In genomic region chr17:15926039-15926740, GRCh38 we compare ENCODE assay signal across 36 cellular contexts. TPM values are rescaled to one million over a fixed set of nuclear protein-coding genes. Genes with fewer than 3 reads are reported as not detected.
DNase-seq lines count a peak whose midpoint lies in the region; ATAC-seq and TF ChIP-seq lines count a peak whose summit lies in the region.
"Had no signal": no experiment of that assay in that cellular context is flagged by ENCODE, and none has a peak within 500 bp of the region (broad histone marks: within the 10 kb centered on the region; RNA-seq: fewer than 3 reads in every experiment).

No MANE protein-coding gene starts in this region.

- H3K4me3 ChIP-seq in HEK293 (ENCODE audit: low read depth, low read length), result no peak overlapping the region
- H3K4me3 ChIP-seq: adrenal gland, body of pancreas, dorsolateral prefrontal cortex, MG63, SK-N-MC, smooth muscle cell, thoracic aorta, vagina had no signal

- no peak for TF ChIP-seq CTCF in HEK293 (tag by site-specific recombination; IDR thresholded peaks at IDR 0.05)

- no peaks in the 10 kb centered on the region for H3K9me3 ChIP-seq in HEK293 (ENCODE audit: control insufficient read depth, insufficient read depth, low read depth, low read length)
- H3K9me3 ChIP-seq: adrenal gland, body of pancreas, MG63, thoracic aorta, vagina had no signal

- no peaks in the 10 kb centered on the region for H3K4me1 Mint-ChIP-seq in activated T-cell treated with anti-CD3 and anti-CD28 coated beads, Interleukin-2, amount 50 U/mL, for 72 hours (ENCODE audit: low read depth)
- H3K4me1 Mint-ChIP-seq: CD8-positive, alpha-beta memory T cell had no signal

- H3K36me3 Mint-ChIP-seq in activated T-cell treated with anti-CD3 and anti-CD28 coated beads, Interleukin-2, amount 50 U/mL, for 72 hours (ENCODE audit: insufficient read depth in 2 of 2), result no peaks in the 10 kb centered on the region
- H3K36me3 Mint-ChIP-seq: activated naive CD4-positive, alpha-beta T cell treated with anti-CD3 and anti-CD28 coated beads, Interleukin-2, amount 10 ng/mL, durations not matched to agents 7 days and 5 days had no signal

- H3K9me3 Mint-ChIP-seq in activated T-cell treated with anti-CD3 and anti-CD28 coated beads, Interleukin-2, amount 50 U/mL, for 72 hours, result no peaks in the 10 kb centered on the region
- H3K9me3 Mint-ChIP-seq: activated naive CD4-positive, alpha-beta T cell treated with anti-CD3 and anti-CD28 coated beads, Interleukin-2, amount 10 ng/mL, durations not matched to agents 7 days and 5 days had no signal

- CTCF ChIA-PET in HEK293 (lab: Yijun Ruan, JAX), result interaction anchor here (0.6 kb wide), 1 partner anchor 23 kb away, joined by 3 read pairs; no protein-coding TSS in a partner anchor

- no peak overlapping the region for H3K27ac Mint-ChIP-seq in activated T-cell treated with anti-CD3 and anti-CD28 coated beads, Interleukin-2, amount 50 U/mL, for 72 hours
- H3K27ac Mint-ChIP-seq: activated naive CD4-positive, alpha-beta T cell treated with anti-CD3 and anti-CD28 coated beads, Interleukin-2, amount 10 ng/mL, durations not matched to agents 7 days and 5 days; activated T-helper 1 cell treated with anti-CD3 and anti-CD28 coated beads, Interleukin-12 subunit alpha, Interleukin-12 subunit beta, Interleukin-2, Interleukin-4 antibody, amounts not matched to agents 30 ng/mL and 10 ng/mL and 1 ng/mL, durations not matched to agents 14 hours and 24 hours and 36 hours; B cell; naive thymus-derived CD8-positive, alpha-beta T cell; T-helper 17 cell had no signal

- no peak overlapping the region for H3K27ac ChIP-seq in HEK293 (ENCODE audit: extremely low read depth, low read depth, low read length)
- H3K27ac ChIP-seq: adrenal gland, body of pancreas, dorsolateral prefrontal cortex, HL-60, KMS-11, SK-N-MC, thoracic aorta, vagina had no signal

- no peaks in the 10 kb centered on the region for H3K36me3 ChIP-seq in HEK293 (ENCODE audit: control insufficient read depth in 2 of 2, insufficient read depth in 1 of 2, low read length in 2 of 2)
- H3K36me3 ChIP-seq: adrenal gland, MG63, thoracic aorta, vagina had no signal

- H3K4me3 Mint-ChIP-seq in activated T-cell treated with anti-CD3 and anti-CD28 coated beads, Interleukin-2, amount 50 U/mL, for 72 hours, result no peak overlapping the region
- H3K4me3 Mint-ChIP-seq: activated naive CD4-positive, alpha-beta T cell treated with anti-CD3 and anti-CD28 coated beads, Interleukin-2, amount 10 ng/mL, durations not matched to agents 7 days and 5 days; activated T-helper 1 cell treated with anti-CD3 and anti-CD28 coated beads, Interleukin-12 subunit alpha, Interleukin-12 subunit beta, Interleukin-2, Interleukin-4 antibody, amounts not matched to agents 30 ng/mL and 10 ng/mL and 1 ng/mL, durations not matched to agents 14 hours and 24 hours and 36 hours; B cell; CD8-positive, alpha-beta memory T cell; naive thymus-derived CD8-positive, alpha-beta T cell; T-helper 17 cell had no signal

- no peak for ATAC-seq in sciatic nerve
- no peak for ATAC-seq in activated T-cell treated with anti-CD3 and anti-CD28 coated beads, Interleukin-2, amount 50 U/mL, for 72 hours (replicated peaks in 1 of 2)
- ATAC-seq in HG03432 (IDR thresholded peaks at IDR 0.05; ENCODE audit: unreplicated experiment), result no peak
- ATAC-seq in HG02588 (IDR thresholded peaks at IDR 0.05; ENCODE audit: unreplicated experiment), result no peak
- ATAC-seq in GM21825 (IDR thresholded peaks at IDR 0.05; ENCODE audit: unreplicated experiment), result no peak
- ATAC-seq: body of pancreas; naive thymus-derived CD8-positive, alpha-beta T cell; stimulated activated naive CD8-positive, alpha-beta T cell treated with anti-CD3 and anti-CD28 coated beads, Interleukin-15, Interleukin-2, amounts not matched to agents 100 U/mL and 50 U/mL, for 24 hours; T-helper 17 cell had no signal

- intact Hi-C loops in sciatic nerve (cut with DNase I), result no loop called here

- DNase-seq in amniotic epithelial cell (ENCODE audit: low read depth) (peak; percentile 81), islet precursor cell (peak; percentile 56), sciatic nerve (ENCODE audit: low spot score) (peak; percentile 15)
- DNase-seq in activated T-cell treated with anti-CD3 and anti-CD28 coated beads, Interleukin-2, amount 50 U/mL, for 72 hours, result no peak
- DNase-seq: activated CD4-positive, alpha-beta T cell treated with anti-CD3 and anti-CD28 coated beads, Interleukin-2, amount 50 U/mL, for 4 hours; activated naive CD4-positive, alpha-beta T cell treated with anti-CD3 and anti-CD28 coated beads, Interleukin-2, amount 10 ng/mL, durations not matched to agents 7 days and 5 days; adrenal gland; body of pancreas; CD8-positive, alpha-beta memory T cell; cerebellar nuclear complex; DMS 273 treated with DMSO at 0.1 percent for 48 hours; dorsolateral prefrontal cortex; EL; glutamatergic neuron; MG63; midbrain; naive thymus-derived CD8-positive, alpha-beta T cell; NCI-H1105; NCI-H187 treated with DMSO at 0.1 percent for 48 hours; NCI-H510A treated with DMSO at 0.1 percent for 48 hours; RPMI8226; stimulated activated CD4-positive, alpha-beta T cell treated with anti-CD3 and anti-CD28 coated beads, Interleukin-1b, Interleukin-23, amount 100 ng/mL, for 48 hours; stimulated activated naive CD8-positive, alpha-beta T cell treated with anti-CD3 and anti-CD28 coated beads, Interleukin-15, Interleukin-2, amounts not matched to agents 100 U/mL and 50 U/mL, for 24 hours; T-helper 17 cell had no signal

- peaks cover 26% of the 10 kb centered on the region for H3K27me3 Mint-ChIP-seq in activated T-cell treated with anti-CD3 and anti-CD28 coated beads, Interleukin-2, amount 50 U/mL, for 72 hours (ENCODE audit: low read depth)

- POLR2A ChIA-PET in HEK293 (lab: Yijun Ruan, JAX), result no interaction called here

- H3K4me1 ChIP-seq in HEK293 (ENCODE audit: control insufficient read depth, insufficient read depth, low read length), result no peaks in the 10 kb centered on the region
- H3K4me1 ChIP-seq: adrenal gland, body of pancreas, vagina had no signal

TF ChIP-seq in HEK293, 187 proteins besides CTCF, POLR2A, EP300 and RAD21:
- TF ChIP-seq ZNF16 (tag by site-specific recombination; IDR thresholded peaks at IDR 0.05; ENCODE audit: low read depth) (no peak), ZNF623 (tag by site-specific recombination; IDR thresholded peaks at IDR 0.05) (peak; percentile 82)

RNA-seq across cellular contexts. Expression of gene ADORA2B, which starts 18.7 kb away (rescaled TPM):
- total RNA-seq in sciatic nerve, result 0.67 TPM
- total RNA-seq in activated T-cell treated with anti-CD3 and anti-CD28 coated beads, Interleukin-2, amount 50 U/mL, for 72 hours, result 1 to 10 TPM in 1 of 2 donors, under 1 TPM in 1; 0.76 to 1.2 TPM
- total RNA-seq: B cell; naive thymus-derived CD8-positive, alpha-beta T cell had no signal

Comparison
In these comparisons a context has a peak if more than half of its experiments do, and no peak if none do; other contexts are left out.
1. DNase-seq: peak in amniotic epithelial cell (single experiment), islet precursor cell (single experiment) and sciatic nerve (single experiment); none in activated T-cell treated with anti-CD3 and anti-CD28 coated beads, Interleukin-2, amount 50 U/mL, for 72 hours (0 of 2).